8 cellular contexts compared by ENCODE assay signal in the genomic region with DNA sequence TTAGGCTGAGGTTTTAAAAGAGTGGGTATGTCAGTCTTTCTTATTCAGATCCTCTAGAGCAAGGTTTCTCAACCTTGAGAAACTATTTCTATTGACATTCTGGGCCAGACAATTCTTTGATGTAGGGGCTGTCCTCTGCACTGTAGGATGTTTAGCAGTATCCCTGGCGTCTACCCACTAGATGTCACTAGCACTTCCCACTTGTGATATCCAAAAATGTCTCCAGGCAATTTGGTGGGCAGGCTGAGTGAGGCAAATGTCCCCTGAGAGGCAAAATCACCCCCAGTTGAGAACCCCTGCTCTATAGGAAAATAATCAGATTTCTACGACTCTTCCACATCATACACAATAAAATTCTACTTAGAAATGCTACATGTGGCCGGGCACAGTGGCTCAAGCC. TPM values are rescaled to one million over a fixed set of nuclear protein-coding genes. Genes with fewer than 3 reads are reported as not detected.
DNase-seq lines count a peak whose midpoint lies in the region; ATAC-seq, FAIRE-seq and TF ChIP-seq lines count a peak whose summit lies in the region.

No MANE protein-coding gene starts in this region.

- H3K9me3 ChIP-seq in uterus (no peaks in the 10 kb centered on the region), small intestine (ENCODE audit: control insufficient read depth, low read depth) (no peaks in the 10 kb centered on the region)

- no peaks in the 10 kb centered on the region for H3K27me3 ChIP-seq in uterus
- no peaks in the 10 kb centered on the region for H3K27me3 ChIP-seq in small intestine (ENCODE audit: control insufficient read depth in 2 of 2, insufficient read depth in 2 of 2, low read length in 2 of 2)

- TF ChIP-seq POLR2A in uterus (IDR thresholded peaks at IDR 0.05): no peak

- DNase-seq in AG09309 (ENCODE audit: low read depth) (no peak), ELF-1 (ENCODE audit: low read depth, low spot score) (peak; percentile 30), NCI-H2171 (lab: John Stamatoyannopoulos, UW) (peak; percentile 3), amniotic epithelial cell (ENCODE audit: low read depth) (peak; percentile 23), myocyte (ENCODE audit: low read depth) (peak; percentile 59), uterus (no peak), small intestine (no peak), Right ventricle myocardium superior (no peak)

- no peak for FAIRE-seq in small intestine (lab: Jason Lieb, UNC)

- H3K36me3 ChIP-seq in uterus (no peaks in the 10 kb centered on the region), small intestine (ENCODE audit: control insufficient read depth in 2 of 2, insufficient read depth in 2 of 2, low read length in 2 of 2) (peaks cover 2 to 3% of the 10 kb centered on the region in 2 donors)

- TF ChIP-seq CTCF in AG09309 (IDR thresholded peaks at IDR 0.05; ENCODE audit: control insufficient read depth, insufficient read depth, low read depth, low read length, missing control alignments) (peak; percentile 51), uterus (IDR thresholded peaks at IDR 0.05) (peak in 1 of 4 experiments; percentile 4)

- intact Hi-C loops in uterus (cut with DNase I; ENCODE audit: low total_unique reads): loop anchor here (10.0 kb wide), 1 partner anchor 221 kb away; no protein-coding TSS in a partner anchor
- intact Hi-C loops in Right ventricle myocardium superior (cut with DNase I): loop anchor here (5.0 kb wide), 1 partner anchor 93 kb away; a partner anchor contains a TSS

- ATAC-seq in Right ventricle myocardium superior (ENCODE audit: poor library complexity): no peak

- H3K4me1 ChIP-seq in uterus: no peaks in the 10 kb centered on the region
- peaks cover 3% of the 10 kb centered on the region in 2 donors for H3K4me1 ChIP-seq in small intestine (ENCODE audit: control insufficient read depth in 2 of 2, insufficient read depth in 1 of 2, low read depth in 1 of 2, low read length in 1 of 2)

- H3K4me3 ChIP-seq in AG09309 (ENCODE audit: control insufficient read depth, low read depth, low read length): no peak overlapping the region
- H3K4me3 ChIP-seq in uterus: no peak overlapping the region
- H3K4me3 ChIP-seq in small intestine (ENCODE audit: low read depth in 1 of 2, low read length in 2 of 2): no peak overlapping the region

- H3K27ac ChIP-seq in uterus (no peak overlapping the region), small intestine (ENCODE audit: low read depth in 1 of 2, low read length in 1 of 2) (no peak overlapping the region)

- WGBS in small intestine, 3 donors: 54 to 61% (median 59%) methylated on average over 3 of the region's 3 CpGs

RNA-seq across cellular contexts. Expression of a gene that starts 7.7 kb away (rescaled TPM):
- total RNA-seq in myocyte: 23.8 and 26.4 TPM in 2 replicates
- 10.4 TPM for polyA plus RNA-seq in myocyte (2012)
- 10 to 100 TPM; 17.4 to 48.9 (median 32.5) TPM for total RNA-seq in uterus
- 1 to 10 TPM; 1.1 to 3.0 (median 1.6) TPM for polyA plus RNA-seq in small intestine
- 12.0 TPM for total RNA-seq in Right ventricle myocardium superior

RNA-seq across cellular contexts. Expression of a gene that starts 9.6 kb away (rescaled TPM):
- total RNA-seq in myocyte (1.2 and 3.2 TPM in 2 replicates), uterus (1 to 10 TPM in 3 of 4 donors, not detected in 1; 1.8 to 7.9 (median 5.3) TPM), Right ventricle myocardium superior (1.2 TPM)
- 2.4 TPM for polyA plus RNA-seq in myocyte (2012)
- polyA plus RNA-seq in small intestine: 10 to 100 TPM in 2 of 3 donors, 1 to 10 TPM in 1; 8.6 to 15.4 (median 11.3) TPM

RNA-seq across cellular contexts. Expression of a gene that starts 53.6 kb away (rescaled TPM):
- total RNA-seq in myocyte (0.78 TPM in 1 of 2 replicates, not detected in the other), uterus (1 to 10 TPM in 3 of 4 donors, not detected in 1; 1.1 to 2.1 (median 1.2) TPM), Right ventricle myocardium superior (0.56 TPM)
- polyA plus RNA-seq in myocyte (2012): 0.33 TPM
- polyA plus RNA-seq in small intestine: 1 to 10 TPM; 2.7 to 4.3 (median 4.1) TPM

Comparison
In these comparisons a context has a peak if more than half of its experiments do, and no peak if none do; other contexts are left out.
1. DNase-seq: peak in ELF-1 (single experiment), NCI-H2171 (single experiment), amniotic epithelial cell (single experiment) and myocyte (single experiment); none in AG09309 (single experiment), uterus (0 of 2), small intestine (single experiment) and Right ventricle myocardium superior (single experiment).